19 cellular contexts compared by ENCODE assay signal in the genomic region with DNA sequence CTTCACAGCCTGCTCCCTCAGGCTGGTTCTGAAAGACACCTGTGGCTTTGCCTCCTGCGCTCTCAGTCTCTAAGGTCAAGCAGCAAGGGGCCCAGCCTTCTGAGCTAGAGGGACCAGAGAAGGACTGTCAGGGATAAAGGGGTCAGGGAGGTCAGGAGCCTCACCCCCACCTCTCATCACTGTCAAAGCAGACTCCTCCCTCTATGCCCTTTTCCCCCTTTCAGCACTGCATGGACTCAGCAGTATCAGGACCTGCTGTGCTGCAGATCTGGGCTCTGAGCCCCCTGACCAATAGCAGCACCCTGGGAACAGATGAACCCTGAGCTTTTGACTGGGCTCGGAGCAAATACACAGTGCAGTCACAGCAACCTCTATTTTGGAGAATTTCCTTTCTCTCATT. TPM values are rescaled to one million over a fixed set of nuclear protein-coding genes. Genes with fewer than 3 reads are reported as not detected.
DNase-seq lines count a peak whose midpoint lies in the region; TF ChIP-seq lines count a peak whose summit lies in the region.
"Had no signal": no experiment of that assay in that cellular context is flagged by ENCODE, and none has a peak within 500 bp of the region (broad histone marks: within the 10 kb centered on the region; RNA-seq: fewer than 3 reads in every experiment).

No MANE protein-coding gene starts in this region.

- TF ChIP-seq RAD21 in neural cell (conservative IDR thresholded peaks at IDR 0.05): no peak

- H3K4me1 ChIP-seq in BLaER1 (peaks cover 67% of the 10 kb centered on the region), sigmoid colon (peaks cover 0 to 20% (median 13%) of the 10 kb centered on the region in 4 donors)
- peaks cover 23% of the 10 kb centered on the region for H3K4me1 ChIP-seq in CD8-positive, alpha-beta memory T cell (ENCODE audit: insufficient read depth, low read length)

- intact Hi-C loops in sigmoid colon (cut with DNase I): no loop called here
- intact Hi-C loops in activated CD4-positive, alpha-beta T cell treated with anti-CD3 and anti-CD28 coated beads, Interleukin-2, amount 10 ng/mL, durations not matched to agents 24 days and 14 days (cut with micrococcal nuclease): no loop called here
- intact Hi-C loops in activated T-helper 1 cell treated with anti-CD3 and anti-CD28 coated beads, Interleukin-12 subunit alpha, Interleukin-12 subunit beta, Interleukin-2, Interleukin-4 antibody, amounts not matched to agents 30 ng/mL and 10 ng/mL and 1 ng/mL, durations not matched to agents 14 hours and 24 hours and 36 hours (cut with micrococcal nuclease): no loop called here

- no peak overlapping the region for H3K27ac Mint-ChIP-seq in CD8-positive, alpha-beta memory T cell
- no peak overlapping the region for H3K27ac Mint-ChIP-seq in activated CD4-positive, alpha-beta T cell treated with anti-CD3 and anti-CD28 coated beads, Interleukin-2, amount 10 ng/mL, durations not matched to agents 24 days and 14 days
- H3K27ac Mint-ChIP-seq in activated T-helper 1 cell treated with anti-CD3 and anti-CD28 coated beads, Interleukin-12 subunit alpha, Interleukin-12 subunit beta, Interleukin-2, Interleukin-4 antibody, amounts not matched to agents 30 ng/mL and 10 ng/mL and 1 ng/mL, durations not matched to agents 14 hours and 24 hours and 36 hours: no peak overlapping the region

- peak overlapping the region in 1 of 7 donors; percentile 26 for H3K4me3 Mint-ChIP-seq in CD8-positive, alpha-beta memory T cell
- H3K4me3 Mint-ChIP-seq in activated CD4-positive, alpha-beta T cell treated with anti-CD3 and anti-CD28 coated beads, Interleukin-2, amount 10 ng/mL, durations not matched to agents 24 days and 14 days: no peak overlapping the region
- no peak overlapping the region for H3K4me3 Mint-ChIP-seq in activated T-helper 1 cell treated with anti-CD3 and anti-CD28 coated beads, Interleukin-12 subunit alpha, Interleukin-12 subunit beta, Interleukin-2, Interleukin-4 antibody, amounts not matched to agents 30 ng/mL and 10 ng/mL and 1 ng/mL, durations not matched to agents 14 hours and 24 hours and 36 hours

- H4K20me1 ChIP-seq in BLaER1 (no peaks in the 10 kb centered on the region), neural cell (ENCODE audit: insufficient read depth) (no peaks in the 10 kb centered on the region)

- TF ChIP-seq POLR2A in sigmoid colon (IDR thresholded peaks at IDR 0.05): no peak

- CTCF ChIA-PET in CD8-positive, alpha-beta memory T cell (lab: Charles Lee): interaction anchor here (1.2 to 15.6 kb wide), 2 partner anchors 19 to 66 kb away, joined by 3 to 186 read pairs; no protein-coding TSS in a partner anchor

- no peaks in the 10 kb centered on the region for H3F3A ChIP-seq in neural cell (ENCODE audit: insufficient read depth, low read length, poor library complexity, severe bottlenecking)

- no peaks in the 10 kb centered on the region for H3K9me2 ChIP-seq in neural cell (ENCODE audit: insufficient read depth, low read length)
- H3K9me2 ChIP-seq: SK-N-SH had no signal

- no peaks in the 10 kb centered on the region for H3K9me3 ChIP-seq in BLaER1
- no peaks in the 10 kb centered on the region for H3K9me3 ChIP-seq in neural cell (ENCODE audit: low read length)
- no peaks in the 10 kb centered on the region for H3K9me3 ChIP-seq in sigmoid colon
- no peaks in the 10 kb centered on the region for H3K9me3 ChIP-seq in CD8-positive, alpha-beta memory T cell (ENCODE audit: low read length)
- H3K9me3 ChIP-seq: A549, HAP-1, SK-N-SH had no signal

- in situ Hi-C loops in GM13977 (cut with MboI; ENCODE audit: low pct_unique_long_range_greater_than_20kb, low sequenced_read_pairs, unreplicated experiment): no loop called here

- peaks cover 5 to 16% of the 10 kb centered on the region in 2 donors for H3K27me3 Mint-ChIP-seq in CD8-positive, alpha-beta memory T cell
- H3K27me3 Mint-ChIP-seq in activated CD4-positive, alpha-beta T cell treated with anti-CD3 and anti-CD28 coated beads, Interleukin-2, amount 10 ng/mL, durations not matched to agents 24 days and 14 days: peaks cover 10% of the 10 kb centered on the region
- H3K27me3 Mint-ChIP-seq in activated T-helper 1 cell treated with anti-CD3 and anti-CD28 coated beads, Interleukin-12 subunit alpha, Interleukin-12 subunit beta, Interleukin-2, Interleukin-4 antibody, amounts not matched to agents 30 ng/mL and 10 ng/mL and 1 ng/mL, durations not matched to agents 14 hours and 24 hours and 36 hours (ENCODE audit: insufficient read depth): peaks cover 12% of the 10 kb centered on the region

- TF ChIP-seq EP300 in neural cell (conservative IDR thresholded peaks at IDR 0.05; ENCODE audit: poor library complexity, severe bottlenecking) (no peak), sigmoid colon (IDR thresholded peaks at IDR 0.05) (no peak)

- H3K4me2 ChIP-seq in BLaER1 (peak overlapping the region; percentile 4; the same call in 1 of the 2 replicates), neural cell (ENCODE audit: low read length) (peak overlapping the region; percentile 43)
- H3K4me2 ChIP-seq: A549, SK-N-SH had no signal

- TF ChIP-seq CTCF in GM13977 (IDR thresholded peaks at IDR 0.05; ENCODE audit: extremely low read depth, insufficient read depth, missing control alignments) (no peak), neural cell (IDR thresholded peaks at IDR 0.05; ENCODE audit: poor library complexity, severe bottlenecking) (no peak), sigmoid colon (IDR thresholded peaks at IDR 0.05) (no peak)

- H3K36me3 ChIP-seq in BLaER1: no peaks in the 10 kb centered on the region
- H3K36me3 ChIP-seq in neural cell (ENCODE audit: insufficient read depth, low read length): no peaks in the 10 kb centered on the region
- no peaks in the 10 kb centered on the region for H3K36me3 ChIP-seq in sigmoid colon
- no peaks in the 10 kb centered on the region for H3K36me3 ChIP-seq in CD8-positive, alpha-beta memory T cell (ENCODE audit: insufficient read depth, low read length)
- H3K36me3 ChIP-seq: HAP-1 had no signal

- H2AFZ ChIP-seq in neural cell (ENCODE audit: low read depth, low read length): peak overlapping the region; percentile 2

- H3K79me2 ChIP-seq in neural cell (replicated peaks; ENCODE audit: insufficient read depth, low read length): no peaks in the 10 kb centered on the region

- H3K27ac ChIP-seq in BLaER1 (peak overlapping the region; percentile 42; the same call in 1 of the 2 replicates), neural cell (ENCODE audit: low read length) (no peak overlapping the region), sigmoid colon (no peak overlapping the region)
- no peak overlapping the region for H3K27ac ChIP-seq in CD8-positive, alpha-beta memory T cell (ENCODE audit: low read depth, low read length)
- H3K27ac ChIP-seq: A549 had no signal

- POLR2A ChIA-PET in CD8-positive, alpha-beta memory T cell (lab: Charles Lee): no interaction called here

- H3K36me3 Mint-ChIP-seq in CD8-positive, alpha-beta memory T cell: peaks cover 0 to 7% (median 0%) of the 10 kb centered on the region in 3 donors
- H3K36me3 Mint-ChIP-seq in activated CD4-positive, alpha-beta T cell treated with anti-CD3 and anti-CD28 coated beads, Interleukin-2, amount 10 ng/mL, durations not matched to agents 24 days and 14 days (ENCODE audit: low read depth): no peaks in the 10 kb centered on the region
- peaks cover 3% of the 10 kb centered on the region for H3K36me3 Mint-ChIP-seq in activated T-helper 1 cell treated with anti-CD3 and anti-CD28 coated beads, Interleukin-12 subunit alpha, Interleukin-12 subunit beta, Interleukin-2, Interleukin-4 antibody, amounts not matched to agents 30 ng/mL and 10 ng/mL and 1 ng/mL, durations not matched to agents 14 hours and 24 hours and 36 hours (ENCODE audit: low read depth)

- no peaks in the 10 kb centered on the region for H3K27me3 ChIP-seq in BLaER1
- H3K27me3 ChIP-seq in neural cell (ENCODE audit: insufficient read depth, low read depth, low read length): no peaks in the 10 kb centered on the region
- H3K27me3 ChIP-seq in sigmoid colon: no peaks in the 10 kb centered on the region
- H3K27me3 ChIP-seq in CD8-positive, alpha-beta memory T cell (ENCODE audit: insufficient read depth, low read length, poor library complexity, severe bottlenecking): no peaks in the 10 kb centered on the region

- H3K4me1 Mint-ChIP-seq in CD8-positive, alpha-beta memory T cell: peaks cover 28 to 35% (median 34%) of the 10 kb centered on the region in 3 donors
- peaks cover 44% of the 10 kb centered on the region for H3K4me1 Mint-ChIP-seq in activated CD4-positive, alpha-beta T cell treated with anti-CD3 and anti-CD28 coated beads, Interleukin-2, amount 10 ng/mL, durations not matched to agents 24 days and 14 days
- H3K4me1 Mint-ChIP-seq in activated T-helper 1 cell treated with anti-CD3 and anti-CD28 coated beads, Interleukin-12 subunit alpha, Interleukin-12 subunit beta, Interleukin-2, Interleukin-4 antibody, amounts not matched to agents 30 ng/mL and 10 ng/mL and 1 ng/mL, durations not matched to agents 14 hours and 24 hours and 36 hours (ENCODE audit: low read depth): peaks cover 44% of the 10 kb centered on the region

- 84 to 92% methylated on average over 2 of the region's 2 CpGs for WGBS in sigmoid colon, 2 donors

- H3K9me3 Mint-ChIP-seq in CD8-positive, alpha-beta memory T cell: no peaks in the 10 kb centered on the region
- H3K9me3 Mint-ChIP-seq in activated CD4-positive, alpha-beta T cell treated with anti-CD3 and anti-CD28 coated beads, Interleukin-2, amount 10 ng/mL, durations not matched to agents 24 days and 14 days: no peaks in the 10 kb centered on the region
- no peaks in the 10 kb centered on the region for H3K9me3 Mint-ChIP-seq in activated T-helper 1 cell treated with anti-CD3 and anti-CD28 coated beads, Interleukin-12 subunit alpha, Interleukin-12 subunit beta, Interleukin-2, Interleukin-4 antibody, amounts not matched to agents 30 ng/mL and 10 ng/mL and 1 ng/mL, durations not matched to agents 14 hours and 24 hours and 36 hours

- DNase-seq in GM13977 (ENCODE audit: low spot score) (peak; percentile 12), RPMI8226 (peak; percentile 41), sigmoid colon (no peak)
- no peak for DNase-seq in CD8-positive, alpha-beta memory T cell
- DNase-seq in activated CD4-positive, alpha-beta T cell treated with anti-CD3 and anti-CD28 coated beads, Interleukin-2, amount 10 ng/mL, durations not matched to agents 24 days and 14 days: no peak
- no peak for DNase-seq in activated T-helper 1 cell treated with anti-CD3 and anti-CD28 coated beads, Interleukin-12 subunit alpha, Interleukin-12 subunit beta, Interleukin-2, Interleukin-4 antibody, amounts not matched to agents 30 ng/mL and 10 ng/mL and 1 ng/mL, durations not matched to agents 14 hours and 24 hours and 36 hours (ENCODE audit: low spot score)
- DNase-seq: DND-41, GDM1, NCI-H1092, NCI-H1694, NCI-H2107, NCI-H226, NCI-H526 treated with DMSO at 0.1 percent for 48 hours, Right ventricle myocardium superior, SK-N-SH had no signal

- no peak overlapping the region for H3K9ac ChIP-seq in BLaER1
- no peak overlapping the region for H3K9ac ChIP-seq in neural cell (ENCODE audit: low read length)
- H3K9ac ChIP-seq: SK-N-SH had no signal

- H3K4me3 ChIP-seq in BLaER1 (no peak overlapping the region), neural cell (ENCODE audit: low read length) (no peak overlapping the region), sigmoid colon (no peak overlapping the region)
- no peak overlapping the region for H3K4me3 ChIP-seq in CD8-positive, alpha-beta memory T cell (ENCODE audit: low read length)
- H3K4me3 ChIP-seq: A549, HAP-1 had no signal

RNA-seq across cellular contexts. Expression of a gene that starts 3.2 kb away (rescaled TPM):
- polyA plus RNA-seq in neural cell: 5.7 and 5.8 TPM in 2 replicates
- polyA minus RNA-seq in neural cell: 8.0 and 10.5 TPM in 2 replicates
- total RNA-seq in sigmoid colon: 10 to 100 TPM in 3 of 4 donors, 1 to 10 TPM in 1; 5.8 to 18.0 (median 14.8) TPM
- 10 to 100 TPM in 2 of 3 donors, 1 to 10 TPM in 1; 4.8 to 18.1 (median 15.5) TPM for polyA plus RNA-seq in sigmoid colon
- 10 to 100 TPM; 15.3 to 16.8 TPM for total RNA-seq in CD8-positive, alpha-beta memory T cell
- polyA plus RNA-seq in CD8-positive, alpha-beta memory T cell: 2.3 TPM
- total RNA-seq in activated CD4-positive, alpha-beta T cell treated with anti-CD3 and anti-CD28 coated beads, Interleukin-2, amount 10 ng/mL, durations not matched to agents 24 days and 14 days: 8.4 and 9.1 TPM in 2 replicates
- total RNA-seq in activated T-helper 1 cell treated with anti-CD3 and anti-CD28 coated beads, Interleukin-12 subunit alpha, Interleukin-12 subunit beta, Interleukin-2, Interleukin-4 antibody, amounts not matched to agents 30 ng/mL and 10 ng/mL and 1 ng/mL, durations not matched to agents 14 hours and 24 hours and 36 hours: 10.1 and 16.5 TPM in 2 replicates

RNA-seq across cellular contexts. Expression of a gene that starts 49.0 kb away (rescaled TPM):
- polyA plus RNA-seq in neural cell (39.3 and 50.0 TPM in 2 replicates), sigmoid colon (1 to 10 TPM in 2 of 3 donors, under 1 TPM in 1; 0.60 to 9.6 (median 1.8) TPM)
- 19.0 and 19.2 TPM in 2 replicates for polyA minus RNA-seq in neural cell
- 1 to 10 TPM in 2 of 4 donors, under 1 TPM in 2; 0.33 to 3.6 (median 1.2) TPM for total RNA-seq in sigmoid colon
- 10 to 100 TPM; 44.4 to 50.3 TPM for total RNA-seq in CD8-positive, alpha-beta memory T cell
- 0.26 TPM for polyA plus RNA-seq in CD8-positive, alpha-beta memory T cell
- total RNA-seq in activated CD4-positive, alpha-beta T cell treated with anti-CD3 and anti-CD28 coated beads, Interleukin-2, amount 10 ng/mL, durations not matched to agents 24 days and 14 days: 69.3 and 73.1 TPM in 2 replicates
- total RNA-seq in activated T-helper 1 cell treated with anti-CD3 and anti-CD28 coated beads, Interleukin-12 subunit alpha, Interleukin-12 subunit beta, Interleukin-2, Interleukin-4 antibody, amounts not matched to agents 30 ng/mL and 10 ng/mL and 1 ng/mL, durations not matched to agents 14 hours and 24 hours and 36 hours: 71.0 and 76.1 TPM in 2 replicates

Comparison
In these comparisons a context has a peak if more than half of its experiments do, and no peak if none do; other contexts are left out.
1. DNase-seq: peak in GM13977 (single experiment) and RPMI8226 (single experiment); none in sigmoid colon (single experiment), CD8-positive, alpha-beta memory T cell (0 of 5), activated CD4-positive, alpha-beta T cell treated with anti-CD3 and anti-CD28 coated beads, Interleukin-2, amount 10 ng/mL, durations not matched to agents 24 days and 14 days (single experiment) and activated T-helper 1 cell treated with anti-CD3 and anti-CD28 coated beads, Interleukin-12 subunit alpha, Interleukin-12 subunit beta, Interleukin-2, Interleukin-4 antibody, amounts not matched to agents 30 ng/mL and 10 ng/mL and 1 ng/mL, durations not matched to agents 14 hours and 24 hours and 36 hours (single experiment).
2. RNA of a gene that starts 49.0 kb away (total RNA-seq): 71.0 to 76.1 TPM in activated T-helper 1 cell treated with anti-CD3 and anti-CD28 coated beads, Interleukin-12 subunit alpha, Interleukin-12 subunit beta, Interleukin-2, Interleukin-4 antibody, amounts not matched to agents 30 ng/mL and 10 ng/mL and 1 ng/mL, durations not matched to agents 14 hours and 24 hours and 36 hours, 69.3 to 73.1 TPM in activated CD4-positive, alpha-beta T cell treated with anti-CD3 and anti-CD28 coated beads, Interleukin-2, amount 10 ng/mL, durations not matched to agents 24 days and 14 days and 44.4 to 50.3 TPM in CD8-positive, alpha-beta memory T cell; 0.33 to 3.6 TPM in sigmoid colon; every median in the first group is over 4 times any median in the second.